23 cellular contexts compared by ENCODE assay signal in genomic region chr12:128852885-128853284, GRCh38. TPM values are rescaled to one million over a fixed set of nuclear protein-coding genes. Genes with fewer than 3 reads are reported as not detected.
A peak's percentile ranks its signal among the peaks of the same experiment; 100 is the strongest.
DNase-seq lines count a peak whose midpoint lies in the region.
"Had no signal": no experiment of that assay in that cellular context is flagged by ENCODE, and none has a peak within 500 bp of the region (broad histone marks: within the 10 kb centered on the region; RNA-seq: fewer than 3 reads in every experiment).

No MANE protein-coding gene starts in this region.

- H4K12ac ChIP-seq in trophoblast cell (ENCODE audit: low read depth, low read length): no peak overlapping the region

- H3K23ac ChIP-seq in trophoblast cell (ENCODE audit: low read length): no peak overlapping the region

- no peak overlapping the region for H2AK5ac ChIP-seq in trophoblast cell (ENCODE audit: low read length)

- H2AFZ ChIP-seq in trophoblast cell (ENCODE audit: insufficient read depth, low read length, poor library complexity): no peak overlapping the region

- H3K14ac ChIP-seq in trophoblast cell (ENCODE audit: low read length): no peak overlapping the region

- no peak overlapping the region for H3K4ac ChIP-seq in trophoblast cell (ENCODE audit: low read depth, low read length)

- H3K4me1 ChIP-seq in BLaER1 treated with 17β-estradiol and CSF1 and Interleukin-3, amounts not matched to agents 10 nM and 100 nM: peaks cover 29 to 76% (median 51%) of the 10 kb centered on the region in 10 experiments
- H3K4me1 ChIP-seq in HUES64 (ENCODE audit: insufficient read depth, low read length) (no peaks in the 10 kb centered on the region), trophoblast cell (ENCODE audit: control insufficient read depth in 1 of 2, insufficient read depth in 2 of 2, low read length in 2 of 2) (peaks cover 0 to 4% of the 10 kb centered on the region in 2 experiments)
- H3K4me1 ChIP-seq: A549 had no signal

- H3K79me1 ChIP-seq in trophoblast cell (ENCODE audit: low read length): no peaks in the 10 kb centered on the region

- peaks cover 0 to 3% (median 0%) of the 10 kb centered on the region in 11 experiments; a peak in 1 of 22 replicates for H3K36me3 ChIP-seq in BLaER1 treated with 17β-estradiol and CSF1 and Interleukin-3, amounts not matched to agents 10 nM and 100 nM
- H3K36me3 ChIP-seq in HUES64 (ENCODE audit: insufficient read depth, low read length) (no peaks in the 10 kb centered on the region), trophoblast cell (ENCODE audit: control insufficient read depth in 1 of 2, insufficient read depth in 2 of 2, low read length in 2 of 2) (no peaks in the 10 kb centered on the region)
- H3K36me3 ChIP-seq: heart left ventricle, right atrium auricular region had no signal

- DNase-seq in trophoblast cell (no peak), COLO668 (lab: John Stamatoyannopoulos, UW; ENCODE audit: unreplicated experiment) (no peak), pons (ENCODE audit: low spot score) (no peak), NCI-H1417 (lab: John Stamatoyannopoulos, UW) (no peak)
- no peak for DNase-seq in activated CD4-positive, alpha-beta T cell treated with anti-CD3 and anti-CD28 coated beads, Interleukin-2, amount 50 U/mL, for 1 hour
- DNase-seq: activated CD4-positive, alpha-beta memory T cell treated with anti-CD3 and anti-CD28 coated beads for 36 hours; activated gamma-delta T cell; EL; heart left ventricle; Kasumi-1; NCI-H187 treated with DMSO at 0.1 percent for 48 hours; NCI-H774; OCI-M1; stimulated activated CD4-positive, alpha-beta T cell treated with anti-CD3 and anti-CD28 coated beads, Interleukin-15, amount 100 ng/mL, for 24 hours; stimulated activated CD8-positive, alpha-beta memory T cell treated with anti-CD3 and anti-CD28 coated beads, Interleukin-4, amount 100 ng/mL, for 48 hours; T1000 had no signal

- peaks cover 0 to 51% (median 0%) of the 10 kb centered on the region in 11 experiments; a peak in 10 of 22 replicates for H3K27me3 ChIP-seq in BLaER1 treated with 17β-estradiol and CSF1 and Interleukin-3, amounts not matched to agents 10 nM and 100 nM
- H3K27me3 ChIP-seq in HUES64 (ENCODE audit: insufficient read depth, low read length) (peaks cover 22% of the 10 kb centered on the region), trophoblast cell (ENCODE audit: insufficient read depth, low read length) (peaks cover 27% of the 10 kb centered on the region)

- H3K79me2 ChIP-seq in trophoblast cell (ENCODE audit: control insufficient read depth, insufficient read depth, low read length, poor library complexity): no peaks in the 10 kb centered on the region

- 80% methylated on average over 14 of the region's 14 CpGs for WGBS in HUES64
- no CpG with 5 or more reads among the region's 14 CpGs for WGBS in trophoblast cell (ENCODE audit: extremely low coverage, insufficient coverage, insufficient read length)

- no peak overlapping the region for H4K8ac ChIP-seq in trophoblast cell (ENCODE audit: low read depth, low read length)

- H4K20me1 ChIP-seq in BLaER1 treated with 17β-estradiol and CSF1 and Interleukin-3, amounts not matched to agents 10 nM and 100 nM: peaks cover 0 to 5% (median 0%) of the 10 kb centered on the region in 11 experiments; a peak in 1 of 22 replicates

- H2BK120ac ChIP-seq in trophoblast cell (ENCODE audit: insufficient read depth, low read length, poor library complexity): no peak overlapping the region

- H3K4me2 ChIP-seq in BLaER1 treated with 17β-estradiol and CSF1 and Interleukin-3, amounts not matched to agents 10 nM and 100 nM: peak overlapping the region; percentile 89 to 100 (median 97)
- H3K4me2 ChIP-seq in trophoblast cell (ENCODE audit: low read length): peak overlapping the region; percentile 91
- H3K4me2 ChIP-seq: A549 had no signal

- no peak overlapping the region for H2BK12ac ChIP-seq in trophoblast cell (ENCODE audit: low read length)

- H2BK5ac ChIP-seq in trophoblast cell (ENCODE audit: low read depth, low read length, poor library complexity): no peak overlapping the region

- H3K4me3 ChIP-seq in BLaER1 treated with 17β-estradiol and CSF1 and Interleukin-3, amounts not matched to agents 10 nM and 100 nM: peak overlapping the region; percentile 49 to 82 (median 73); a peak in 19 of 20 replicates
- peak overlapping the region; percentile 73 for H3K4me3 ChIP-seq in HUES64 (ENCODE audit: low read length)
- peak overlapping the region; percentile 20 for H3K4me3 ChIP-seq in iPS-11a (ENCODE audit: low read depth, low read length)
- no peak overlapping the region for H3K4me3 ChIP-seq in trophoblast cell (ENCODE audit: low read depth, low read length)
- H3K4me3 ChIP-seq: A549 had no signal

- H3K27ac ChIP-seq in BLaER1 treated with 17β-estradiol and CSF1 and Interleukin-3, amounts not matched to agents 10 nM and 100 nM: peak overlapping the region in 9 of 11 experiments; percentile 61 to 84 (median 78); a peak in 16 of 22 replicates
- H3K27ac ChIP-seq in HUES64 (ENCODE audit: low read depth, low read length) (no peak overlapping the region), trophoblast cell (ENCODE audit: low read depth, low read length) (no peak overlapping the region)
- H3K27ac ChIP-seq: A549, coronary artery, heart left ventricle, right atrium auricular region had no signal

- no peak overlapping the region for H3K18ac ChIP-seq in trophoblast cell (ENCODE audit: low read length)

- peaks cover 0 to 7% (median 5%) of the 10 kb centered on the region in 11 experiments; a peak in 14 of 22 replicates for H3K9me3 ChIP-seq in BLaER1 treated with 17β-estradiol and CSF1 and Interleukin-3, amounts not matched to agents 10 nM and 100 nM (replicated peaks in 1 of 11)
- H3K9me3 ChIP-seq in HUES64 (ENCODE audit: insufficient read depth, low read depth, low read length) (no peaks in the 10 kb centered on the region), trophoblast cell (ENCODE audit: insufficient read depth, low read depth, low read length) (peaks cover 2% of the 10 kb centered on the region)
- H3K9me3 ChIP-seq: A549, heart left ventricle, right atrium auricular region had no signal

- H4K91ac ChIP-seq in trophoblast cell (ENCODE audit: low read depth, low read length): no peak overlapping the region

- peak overlapping the region in 10 of 11 experiments; percentile 63 to 87 (median 82); a peak in 19 of 22 replicates for H3K9ac ChIP-seq in BLaER1 treated with 17β-estradiol and CSF1 and Interleukin-3, amounts not matched to agents 10 nM and 100 nM
- H3K9ac ChIP-seq in HUES64 (ENCODE audit: low read depth, low read length) (no peak overlapping the region), trophoblast cell (ENCODE audit: low read length) (no peak overlapping the region)

RNA-seq across cellular contexts. Expression of gene GLT1D1, which starts 0.4 kb away (rescaled TPM):
- polyA plus RNA-seq in HUES64 (2013, experiment 1 of 2): 4.3 TPM
- 5.1 TPM for polyA plus RNA-seq in HUES64 (2013, experiment 2 of 2)
- polyA plus RNA-seq in trophoblast cell (2013): 0.08 and 0.10 TPM in 2 replicates
- polyA plus RNA-seq: A549, BJ had no signal

RNA-seq across cellular contexts. Expression of gene SLC15A4, which starts 29.1 kb away (rescaled TPM):
- 17.4 TPM for polyA plus RNA-seq in HUES64 (2013, experiment 1 of 2)
- 16.9 TPM for polyA plus RNA-seq in HUES64 (2013, experiment 2 of 2)
- 13.3 and 13.4 TPM in 2 replicates for polyA plus RNA-seq in trophoblast cell (2013)

Comparison
In these comparisons a context has a peak if more than half of its experiments do, and no peak if none do; other contexts are left out.
1. H3K27ac ChIP-seq: peak in BLaER1 treated with 17β-estradiol and CSF1 and Interleukin-3, amounts not matched to agents 10 nM and 100 nM (9 of 11); none in HUES64 (single experiment) and trophoblast cell (single experiment).
2. H3K9ac ChIP-seq: peak in BLaER1 treated with 17β-estradiol and CSF1 and Interleukin-3, amounts not matched to agents 10 nM and 100 nM (10 of 11); none in HUES64 (single experiment) and trophoblast cell (single experiment).